2 cellular contexts compared by ENCODE assay signal in the genomic region with DNA sequence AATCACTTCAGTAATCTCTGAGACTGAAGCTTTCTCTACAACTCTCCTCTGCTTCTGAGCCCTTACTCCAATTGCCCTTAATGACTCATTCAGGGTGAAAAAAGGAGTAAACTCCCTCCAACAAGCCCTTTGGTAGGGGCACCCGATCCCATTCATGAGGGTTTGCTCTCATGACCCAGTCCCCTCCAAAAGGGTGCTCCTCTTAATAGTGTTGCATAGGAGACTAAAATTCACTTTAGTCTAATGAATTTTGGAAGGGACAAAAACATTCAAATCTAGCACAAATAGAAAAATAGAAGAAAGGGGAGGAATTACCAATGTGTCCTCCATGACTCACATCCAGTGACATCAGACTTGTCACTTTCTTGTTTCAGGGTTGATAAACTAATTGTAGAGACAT.
TF ChIP-seq lines count a peak whose summit lies in the region.

No MANE protein-coding gene starts in this region.

TF ChIP-seq in IMR-90, 13 proteins besides CTCF, POLR2A, EP300 and RAD21:
- TF ChIP-seq FOS (IDR thresholded peaks at IDR 0.05; ENCODE audit: low read depth, low read length), result 0 out of 2 replicates have a peak, but pooled peaks have one; percentile 15
- TF ChIP-seq NFE2L2 (IDR thresholded peaks at IDR 0.05; ENCODE audit: low read depth, low read length), result no peak

TF ChIP-seq in K562, 482 proteins besides CTCF, POLR2A, EP300 and RAD21:
- TF ChIP-seq TEAD4 (IDR thresholded peaks at IDR 0.05; ENCODE audit: low read length) (no peak), TEAD4 (CRISPR knock-in tag; IDR thresholded peaks at IDR 0.05; ENCODE audit: borderline replicate concordance) (no peak), SMARCE1 (IDR thresholded peaks at IDR 0.05) (peak; percentile 55; the same call in 1 of the 2 replicates), ZNF584 (CRISPR knock-in tag; IDR thresholded peaks at IDR 0.05; ENCODE audit: low read depth) (no peak), ZNF253 (CRISPR knock-in tag; conservative IDR thresholded peaks at IDR 0.05) (no peak), ZNF695 (CRISPR knock-in tag; IDR thresholded peaks at IDR 0.05) (no peak), SMARCA4 (IDR thresholded peaks at IDR 0.05) (peak; percentile 61; the same call in 1 of the 2 replicates), ARID1B (IDR thresholded peaks at IDR 0.05) (peak; percentile 48; the same call in 1 of the 2 replicates), NFIC (IDR thresholded peaks at IDR 0.05) (no peak), ZEB2 (IDR thresholded peaks at IDR 0.05) (no peak), SMARCC2 (IDR thresholded peaks at IDR 0.05; ENCODE audit: low read depth) (0 out of 2 replicates have a peak, but pooled peaks have one; percentile 41), FOXJ2 (tag; IDR thresholded peaks at IDR 0.05) (no peak), CC2D1A (IDR thresholded peaks at IDR 0.05) (no peak), BCL6 (CRISPR knock-in tag; IDR thresholded peaks at IDR 0.05) (no peak), BRCA1 (IDR thresholded peaks at IDR 0.05) (no peak), BRCA1 (CRISPR knock-in tag; IDR thresholded peaks at IDR 0.05) (no peak), ZNF224 (CRISPR knock-in tag; IDR thresholded peaks at IDR 0.05) (no peak), FOSL1 (tag; conservative IDR thresholded peaks at IDR 0.05) (peak; percentile 85), TRIM24 (IDR thresholded peaks at IDR 0.05) (no peak), GABPB1 (CRISPR knock-in tag; IDR thresholded peaks at IDR 0.05) (no peak), HDAC3 (IDR thresholded peaks at IDR 0.05; ENCODE audit: borderline replicate concordance, partially characterized antibody) (peak; percentile 20), GABPA (tag; conservative IDR thresholded peaks at IDR 0.05; ENCODE audit: low read depth) (no peak), JUND (IDR thresholded peaks at IDR 0.05; ENCODE audit: borderline replicate concordance, low read depth, low read length) (no peak), JUND (tag; IDR thresholded peaks at IDR 0.05; ENCODE audit: borderline replicate concordance, low read depth, low read length) (peak; percentile 72; the same call in 2 of the 3 replicates)
- TF ChIP-seq, protein P1, sequence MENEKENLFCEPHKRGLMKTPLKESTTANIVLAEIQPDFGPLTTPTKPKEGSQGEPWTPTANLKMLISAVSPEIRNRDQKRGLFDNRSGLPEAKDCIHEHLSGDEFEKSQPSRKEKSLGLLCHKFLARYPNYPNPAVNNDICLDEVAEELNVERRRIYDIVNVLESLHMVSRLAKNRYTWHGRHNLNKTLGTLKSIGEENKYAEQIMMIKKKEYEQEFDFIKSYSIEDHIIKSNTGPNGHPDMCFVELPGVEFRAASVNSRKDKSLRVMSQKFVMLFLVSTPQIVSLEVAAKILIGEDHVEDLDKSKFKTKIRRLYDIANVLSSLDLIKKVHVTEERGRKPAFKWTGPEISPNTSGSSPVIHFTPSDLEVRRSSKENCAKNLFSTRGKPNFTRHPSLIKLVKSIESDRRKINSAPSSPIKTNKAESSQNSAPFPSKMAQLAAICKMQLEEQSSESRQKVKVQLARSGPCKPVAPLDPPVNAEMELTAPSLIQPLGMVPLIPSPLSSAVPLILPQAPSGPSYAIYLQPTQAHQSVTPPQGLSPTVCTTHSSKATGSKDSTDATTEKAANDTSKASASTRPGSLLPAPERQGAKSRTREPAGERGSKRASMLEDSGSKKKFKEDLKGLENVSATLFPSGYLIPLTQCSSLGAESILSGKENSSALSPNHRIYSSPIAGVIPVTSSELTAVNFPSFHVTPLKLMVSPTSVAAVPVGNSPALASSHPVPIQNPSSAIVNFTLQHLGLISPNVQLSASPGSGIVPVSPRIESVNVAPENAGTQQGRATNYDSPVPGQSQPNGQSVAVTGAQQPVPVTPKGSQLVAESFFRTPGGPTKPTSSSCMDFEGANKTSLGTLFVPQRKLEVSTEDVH (IDR thresholded peaks at IDR 0.05; ENCODE audit: low read depth, partially characterized antibody), result no peak
- TF ChIP-seq, protein P2, sequence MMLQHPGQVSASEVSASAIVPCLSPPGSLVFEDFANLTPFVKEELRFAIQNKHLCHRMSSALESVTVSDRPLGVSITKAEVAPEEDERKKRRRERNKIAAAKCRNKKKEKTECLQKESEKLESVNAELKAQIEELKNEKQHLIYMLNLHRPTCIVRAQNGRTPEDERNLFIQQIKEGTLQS (IDR thresholded peaks at IDR 0.05), result peak; percentile 92
- TF ChIP-seq, protein P2 (CRISPR knock-in tag; conservative IDR thresholded peaks at IDR 0.05), result no peak
- TF ChIP-seq, protein P3, sequence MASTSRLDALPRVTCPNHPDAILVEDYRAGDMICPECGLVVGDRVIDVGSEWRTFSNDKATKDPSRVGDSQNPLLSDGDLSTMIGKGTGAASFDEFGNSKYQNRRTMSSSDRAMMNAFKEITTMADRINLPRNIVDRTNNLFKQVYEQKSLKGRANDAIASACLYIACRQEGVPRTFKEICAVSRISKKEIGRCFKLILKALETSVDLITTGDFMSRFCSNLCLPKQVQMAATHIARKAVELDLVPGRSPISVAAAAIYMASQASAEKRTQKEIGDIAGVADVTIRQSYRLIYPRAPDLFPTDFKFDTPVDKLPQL (IDR thresholded peaks at IDR 0.05; ENCODE audit: extremely low read depth, insufficient read length), result no peak
TF ChIP-seq in K562: peak in this region for 8.
